8 cellular contexts compared by ENCODE assay signal in genomic region chr14:77320238-77320935, GRCh38. TPM values are rescaled to one million over a fixed set of nuclear protein-coding genes. Genes with fewer than 3 reads are reported as not detected.
DNase-seq lines count a peak whose midpoint lies in the region; ATAC-seq and TF ChIP-seq lines count a peak whose summit lies in the region.

Gene POMT2 (minus strand): TSS chr14:77320883. CDS start chr14:77320681, 202 bp downstream.

- peak within 1 kb of the TSS; percentile 89 for H3K14ac ChIP-seq in H9 (ENCODE audit: insufficient read depth, low read length)

- H3K4me1 ChIP-seq in H9 (ENCODE audit: insufficient read depth, low read length) (peaks cover 2% of the 10 kb centered on the region; the same call in 1 of the 2 replicates), foreskin keratinocyte (peaks cover 4% of the 10 kb centered on the region), neuron (ENCODE audit: insufficient read depth, low read length) (peaks cover 21% of the 10 kb centered on the region)

- H3K4ac ChIP-seq in H9 (ENCODE audit: low read depth, low read length): no peak within 1 kb of the TSS

- H3K36me3 ChIP-seq in MG63 (no peaks in the 10 kb centered on the region), neuron (ENCODE audit: insufficient read depth, low read length) (no peaks in the 10 kb centered on the region)

- peak within 1 kb of the TSS; percentile 83 for H3K18ac ChIP-seq in H9 (ENCODE audit: insufficient read length, low read depth, low read length)

- no peaks in the 10 kb centered on the region for H3K36me3 Mint-ChIP-seq in H9 (ENCODE audit: insufficient read depth in 1 of 3, low read depth in 3 of 3)

- no peaks in the 10 kb centered on the region for H4K20me1 ChIP-seq in H9 (ENCODE audit: control insufficient read depth, insufficient read depth, insufficient read length)

- H3T11ph ChIP-seq in H9 (ENCODE audit: low read length): no peak within 1 kb of the TSS

- H3K79me2 ChIP-seq in H9 (ENCODE audit: insufficient read depth, low read length): peaks cover 3% of the 10 kb centered on the region; the same call in 1 of the 2 replicates

- TF ChIP-seq CTCF in H9 (conservative IDR thresholded peaks at IDR 0.05): peak; percentile 58
- peak; percentile 61 for TF ChIP-seq CTCF in foreskin keratinocyte (conservative IDR thresholded peaks at IDR 0.05)
- TF ChIP-seq CTCF in subcutaneous adipose tissue (IDR thresholded peaks at IDR 0.05; ENCODE audit: low read depth): no peak

- WGBS in H9 (ENCODE audit: extremely low coverage, insufficient read length, low lambda C conversion rate): no CpG with 5 or more reads among the region's 69 CpGs

- no peak within 1 kb of the TSS for H3K56ac ChIP-seq in H9 (ENCODE audit: insufficient read length, low read depth, low read length)

- H3K9me3 ChIP-seq in H9 (ENCODE audit: control insufficient read depth, low read depth, low read length) (no peaks in the 10 kb centered on the region), MG63 (no peaks in the 10 kb centered on the region), neuron (ENCODE audit: low read length) (no peaks in the 10 kb centered on the region)

- H3K9me3 Mint-ChIP-seq in H9: no peaks in the 10 kb centered on the region

- no peak within 1 kb of the TSS for H2BK12ac ChIP-seq in H9 (ENCODE audit: insufficient read length, low read depth, low read length)

- H3K23me2 ChIP-seq in H9 (ENCODE audit: insufficient read length, low read depth, low read length, poor library complexity, severe bottlenecking): peaks cover 2% of the 10 kb centered on the region

- no peaks in the 10 kb centered on the region for H3K27me3 ChIP-seq in H9 (ENCODE audit: insufficient read depth, low read length)
- no peaks in the 10 kb centered on the region for H3K27me3 ChIP-seq in MG63
- H3K27me3 ChIP-seq in foreskin keratinocyte: no peaks in the 10 kb centered on the region
- no peaks in the 10 kb centered on the region for H3K27me3 ChIP-seq in neuron (ENCODE audit: insufficient read depth, low read length)

- H3K4me3 ChIP-seq in MG63 (peak within 1 kb of the TSS; percentile 88), neuron (ENCODE audit: low read length) (peak within 1 kb of the TSS; percentile 76)

- DNase-seq in GDM1 (lab: John Stamatoyannopoulos, UW) (peak; percentile 86), H9 (peak; percentile 97), MG63 (peak; percentile 82), SIG-M5 treated with dmso at 0.1 percent for 504 hours (lab: John Stamatoyannopoulos, UW; ENCODE audit: unreplicated experiment) (peak; percentile 82), foreskin keratinocyte (peak; percentile 54 to 78)
- DNase-seq in activated naive CD4-positive, alpha-beta T cell (lab: John Stamatoyannopoulos, UW): peak; percentile 70 to 88 (median 82)

- no peak within 1 kb of the TSS for H2BK15ac ChIP-seq in H9 (ENCODE audit: low read depth, low read length)

- H3K4me1 Mint-ChIP-seq in H9: peaks cover 39 to 49% of the 10 kb centered on the region in 2 experiments

- H3K27ac Mint-ChIP-seq in H9: peak within 1 kb of the TSS; percentile 99 to 100 (median 100)

- ATAC-seq in foreskin keratinocyte: peak; percentile 66

- H3K4me2 ChIP-seq in H9 (ENCODE audit: insufficient read depth, insufficient read length, low read length): peak within 1 kb of the TSS; percentile 68

- H3K4me3 Mint-ChIP-seq in H9: peak within 1 kb of the TSS; percentile 97 to 99

- no peak within 1 kb of the TSS for H2AK5ac ChIP-seq in H9 (ENCODE audit: insufficient read length, low read length)

- H2BK20ac ChIP-seq in H9 (ENCODE audit: low read depth, low read length, poor library complexity, severe bottlenecking): no peak within 1 kb of the TSS

- no peak within 1 kb of the TSS for H3K27ac ChIP-seq in H9 (ENCODE audit: insufficient read length, low read depth, low read length)
- H3K27ac ChIP-seq in foreskin keratinocyte: peak within 1 kb of the TSS; percentile 93

- no peak within 1 kb of the TSS for H4K5ac ChIP-seq in H9 (ENCODE audit: insufficient read length, low read depth, low read length)

- no peaks in the 10 kb centered on the region for H3K79me1 ChIP-seq in H9 (ENCODE audit: insufficient read depth, low read depth, low read length, poor library complexity, severe bottlenecking)

- H3K9ac ChIP-seq in H9 (ENCODE audit: extremely low read depth, insufficient read length, low read length): peak within 1 kb of the TSS; percentile 63

- H2BK120ac ChIP-seq in H9 (ENCODE audit: low read depth, low read length, poor library complexity, severe bottlenecking): no peak within 1 kb of the TSS

- no peak within 1 kb of the TSS for H4K91ac ChIP-seq in H9 (ENCODE audit: insufficient read length, low read depth, low read length)

- H2BK5ac ChIP-seq in H9 (ENCODE audit: insufficient read length, low read length): no peak within 1 kb of the TSS

- H2AFZ ChIP-seq in H9 (ENCODE audit: low read length) (no peak within 1 kb of the TSS), neuron (ENCODE audit: low read depth, low read length) (peak within 1 kb of the TSS; percentile 82)

- H3K23ac ChIP-seq in H9 (ENCODE audit: insufficient read length, low read depth, low read length): no peak within 1 kb of the TSS

- no peak within 1 kb of the TSS for H4K8ac ChIP-seq in H9 (replicated peaks; ENCODE audit: insufficient read length, low read depth, low read length)

- H3K27me3 Mint-ChIP-seq in H9 (ENCODE audit: low read depth): no peaks in the 10 kb centered on the region

RNA-seq across cellular contexts. Expression of gene POMT2, which starts in this region (rescaled TPM):
- 19.9 and 25.2 TPM in 2 replicates for total RNA-seq in H9 (2021)
- total RNA-seq in MG63 (2014; rRNA removed; shearing (Covaris generic); ENCODE audit: low replicate concordance): 11.5 and 43.4 TPM in 2 replicates
- total RNA-seq in foreskin keratinocyte: 16.6 and 18.2 TPM in 2 replicates
- 14.9 and 18.6 TPM in 2 replicates for polyA plus RNA-seq in foreskin keratinocyte
- 10 to 100 TPM in 3 of 4 donors, 1 to 10 TPM in 1; 6.2 to 33.0 (median 13.9) TPM for total RNA-seq in subcutaneous adipose tissue
